1 cellular context compared by ENCODE assay signal in the genomic region with DNA sequence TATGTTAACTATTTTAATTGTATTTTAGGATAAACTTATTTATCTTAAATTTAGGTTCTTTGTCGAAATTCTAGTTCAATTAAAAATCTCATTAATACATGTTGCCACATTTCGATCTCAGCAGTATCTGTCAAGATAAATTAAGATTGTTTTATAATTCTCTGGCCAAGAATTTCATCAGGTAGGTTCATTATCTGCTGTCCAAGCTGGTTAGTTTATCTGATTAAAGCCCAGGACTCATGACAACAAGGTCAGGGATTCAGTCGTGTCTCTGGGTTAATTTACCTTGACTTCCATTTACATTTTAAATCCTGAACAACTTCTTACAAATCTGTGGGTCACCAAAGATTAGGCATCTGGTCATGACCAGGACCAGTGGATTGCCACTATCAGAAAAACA.
TF ChIP-seq lines count a peak whose summit lies in the region.

No MANE protein-coding gene starts in this region.

TF ChIP-seq in GM23338, 12 proteins besides CTCF, POLR2A, EP300 and RAD21 (continued from another document):
- TF ChIP-seq, protein P1, sequence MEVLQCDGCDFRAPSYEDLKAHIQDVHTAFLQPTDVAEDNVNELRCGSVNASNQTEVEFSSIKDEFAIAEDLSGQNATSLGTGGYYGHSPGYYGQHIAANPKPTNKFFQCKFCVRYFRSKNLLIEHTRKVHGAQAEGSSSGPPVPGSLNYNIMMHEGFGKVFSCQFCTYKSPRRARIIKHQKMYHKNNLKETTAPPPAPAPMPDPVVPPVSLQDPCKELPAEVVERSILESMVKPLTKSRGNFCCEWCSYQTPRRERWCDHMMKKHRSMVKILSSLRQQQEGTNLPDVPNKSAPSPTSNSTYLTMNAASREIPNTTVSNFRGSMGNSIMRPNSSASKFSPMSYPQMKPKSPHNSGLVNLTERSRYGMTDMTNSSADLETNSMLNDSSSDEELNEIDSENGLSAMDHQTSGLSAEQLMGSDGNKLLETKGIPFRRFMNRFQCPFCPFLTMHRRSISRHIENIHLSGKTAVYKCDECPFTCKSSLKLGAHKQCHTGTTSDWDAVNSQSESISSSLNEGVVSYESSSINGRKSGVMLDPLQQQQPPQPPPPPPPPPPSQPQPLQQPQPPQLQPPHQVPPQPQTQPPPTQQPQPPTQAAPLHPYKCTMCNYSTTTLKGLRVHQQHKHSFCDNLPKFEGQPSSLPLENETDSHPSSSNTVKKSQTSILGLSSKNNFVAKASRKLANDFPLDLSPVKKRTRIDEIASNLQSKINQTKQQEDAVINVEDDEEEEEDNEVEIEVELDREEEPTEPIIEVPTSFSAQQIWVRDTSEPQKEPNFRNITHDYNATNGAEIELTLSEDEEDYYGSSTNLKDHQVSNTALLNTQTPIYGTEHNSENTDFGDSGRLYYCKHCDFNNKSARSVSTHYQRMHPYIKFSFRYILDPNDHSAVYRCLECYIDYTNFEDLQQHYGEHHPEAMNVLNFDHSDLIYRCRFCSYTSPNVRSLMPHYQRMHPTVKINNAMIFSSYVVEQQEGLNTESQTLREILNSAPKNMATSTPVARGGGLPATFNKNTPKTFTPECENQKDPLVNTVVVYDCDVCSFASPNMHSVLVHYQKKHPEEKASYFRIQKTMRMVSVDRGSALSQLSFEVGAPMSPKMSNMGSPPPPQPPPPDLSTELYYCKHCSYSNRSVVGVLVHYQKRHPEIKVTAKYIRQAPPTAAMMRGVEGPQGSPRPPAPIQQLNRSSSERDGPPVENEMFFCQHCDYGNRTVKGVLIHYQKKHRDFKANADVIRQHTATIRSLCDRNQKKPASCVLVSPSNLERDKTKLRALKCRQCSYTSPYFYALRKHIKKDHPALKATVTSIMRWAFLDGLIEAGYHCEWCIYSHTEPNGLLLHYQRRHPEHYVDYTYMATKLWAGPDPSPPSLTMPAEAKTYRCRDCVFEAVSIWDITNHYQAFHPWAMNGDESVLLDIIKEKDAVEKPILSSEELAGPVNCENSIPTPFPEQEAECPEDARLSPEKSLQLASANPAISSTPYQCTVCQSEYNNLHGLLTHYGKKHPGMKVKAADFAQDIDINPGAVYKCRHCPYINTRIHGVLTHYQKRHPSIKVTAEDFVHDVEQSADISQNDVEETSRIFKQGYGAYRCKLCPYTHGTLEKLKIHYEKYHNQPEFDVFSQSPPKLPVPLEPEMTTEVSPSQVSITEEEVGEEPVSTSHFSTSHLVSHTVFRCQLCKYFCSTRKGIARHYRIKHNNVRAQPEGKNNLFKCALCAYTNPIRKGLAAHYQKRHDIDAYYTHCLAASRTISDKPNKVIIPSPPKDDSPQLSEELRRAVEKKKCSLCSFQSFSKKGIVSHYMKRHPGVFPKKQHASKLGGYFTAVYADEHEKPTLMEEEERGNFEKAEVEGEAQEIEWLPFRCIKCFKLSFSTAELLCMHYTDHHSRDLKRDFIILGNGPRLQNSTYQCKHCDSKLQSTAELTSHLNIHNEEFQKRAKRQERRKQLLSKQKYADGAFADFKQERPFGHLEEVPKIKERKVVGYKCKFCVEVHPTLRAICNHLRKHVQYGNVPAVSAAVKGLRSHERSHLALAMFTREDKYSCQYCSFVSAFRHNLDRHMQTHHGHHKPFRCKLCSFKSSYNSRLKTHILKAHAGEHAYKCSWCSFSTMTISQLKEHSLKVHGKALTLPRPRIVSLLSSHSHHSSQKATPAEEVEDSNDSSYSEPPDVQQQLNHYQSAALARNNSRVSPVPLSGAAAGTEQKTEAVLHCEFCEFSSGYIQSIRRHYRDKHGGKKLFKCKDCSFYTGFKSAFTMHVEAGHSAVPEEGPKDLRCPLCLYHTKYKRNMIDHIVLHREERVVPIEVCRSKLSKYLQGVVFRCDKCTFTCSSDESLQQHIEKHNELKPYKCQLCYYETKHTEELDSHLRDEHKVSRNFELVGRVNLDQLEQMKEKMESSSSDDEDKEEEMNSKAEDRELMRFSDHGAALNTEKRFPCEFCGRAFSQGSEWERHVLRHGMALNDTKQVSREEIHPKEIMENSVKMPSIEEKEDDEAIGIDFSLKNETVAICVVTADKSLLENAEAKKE (CRISPR knock-in tag; IDR thresholded peaks at IDR 0.05) = no peak
- TF ChIP-seq EZH2phosphoT487 (IDR thresholded peaks at IDR 0.05; ENCODE audit: unreplicated experiment) = no peak
- TF ChIP-seq STAT1 (IDR thresholded peaks at IDR 0.05; ENCODE audit: unreplicated experiment) = no peak
